Comparison of ENCODE assay signal across 3 cellular contexts in the genomic region with DNA sequence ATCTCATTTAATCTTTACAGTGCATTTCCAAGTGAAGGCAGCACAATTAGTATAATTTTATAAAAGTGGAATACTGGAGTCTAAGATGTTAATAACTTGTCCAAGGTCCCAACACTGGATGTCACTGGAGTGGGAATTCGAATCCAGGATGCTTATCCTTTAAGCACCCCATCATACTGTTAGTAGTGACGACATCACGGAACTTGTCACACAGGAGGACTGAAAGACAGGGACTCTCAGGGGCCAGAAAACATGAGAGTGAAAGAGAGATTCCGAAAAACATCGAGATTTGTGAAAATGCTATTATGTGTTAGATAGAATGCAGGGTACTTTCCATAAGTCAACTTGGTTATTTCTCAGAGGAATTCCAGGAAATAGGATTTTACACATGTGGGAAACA.
TF ChIP-seq lines count a peak whose summit lies in the region.

No MANE protein-coding gene starts in this region.

TF ChIP-seq in HepG2, 621 proteins besides CTCF, POLR2A, EP300 and RAD21:
- TF ChIP-seq ATF7 (IDR thresholded peaks at IDR 0.05) (peak; percentile 51), ATF7 (CRISPR knock-in tag; IDR thresholded peaks at IDR 0.05) (no peak), CREB1 (IDR thresholded peaks at IDR 0.05) (peak; percentile 82), CREB1 (CRISPR knock-in tag; IDR thresholded peaks at IDR 0.05) (no peak)
- TF ChIP-seq, protein P1, sequence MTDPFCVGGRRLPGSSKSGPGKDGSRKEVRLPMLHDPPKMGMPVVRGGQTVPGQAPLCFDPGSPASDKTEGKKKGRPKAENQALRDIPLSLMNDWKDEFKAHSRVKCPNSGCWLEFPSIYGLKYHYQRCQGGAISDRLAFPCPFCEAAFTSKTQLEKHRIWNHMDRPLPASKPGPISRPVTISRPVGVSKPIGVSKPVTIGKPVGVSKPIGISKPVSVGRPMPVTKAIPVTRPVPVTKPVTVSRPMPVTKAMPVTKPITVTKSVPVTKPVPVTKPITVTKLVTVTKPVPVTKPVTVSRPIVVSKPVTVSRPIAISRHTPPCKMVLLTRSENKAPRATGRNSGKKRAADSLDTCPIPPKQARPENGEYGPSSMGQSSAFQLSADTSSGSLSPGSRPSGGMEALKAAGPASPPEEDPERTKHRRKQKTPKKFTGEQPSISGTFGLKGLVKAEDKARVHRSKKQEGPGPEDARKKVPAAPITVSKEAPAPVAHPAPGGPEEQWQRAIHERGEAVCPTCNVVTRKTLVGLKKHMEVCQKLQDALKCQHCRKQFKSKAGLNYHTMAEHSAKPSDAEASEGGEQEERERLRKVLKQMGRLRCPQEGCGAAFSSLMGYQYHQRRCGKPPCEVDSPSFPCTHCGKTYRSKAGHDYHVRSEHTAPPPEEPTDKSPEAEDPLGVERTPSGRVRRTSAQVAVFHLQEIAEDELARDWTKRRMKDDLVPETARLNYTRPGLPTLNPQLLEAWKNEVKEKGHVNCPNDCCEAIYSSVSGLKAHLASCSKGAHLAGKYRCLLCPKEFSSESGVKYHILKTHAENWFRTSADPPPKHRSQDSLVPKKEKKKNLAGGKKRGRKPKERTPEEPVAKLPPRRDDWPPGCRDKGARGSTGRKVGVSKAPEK (CRISPR knock-in tag; IDR thresholded peaks at IDR 0.05; ENCODE audit: borderline replicate concordance): no peak

TF ChIP-seq in WTC11, 78 proteins besides CTCF, POLR2A, EP300 and RAD21:
- no peak for TF ChIP-seq ZNF138 (CRISPR knock-in tag; conservative IDR thresholded peaks at IDR 0.05)
- no peak for TF ChIP-seq JUN (CRISPR knock-in tag; IDR thresholded peaks at IDR 0.05)
- TF ChIP-seq, protein P2, sequence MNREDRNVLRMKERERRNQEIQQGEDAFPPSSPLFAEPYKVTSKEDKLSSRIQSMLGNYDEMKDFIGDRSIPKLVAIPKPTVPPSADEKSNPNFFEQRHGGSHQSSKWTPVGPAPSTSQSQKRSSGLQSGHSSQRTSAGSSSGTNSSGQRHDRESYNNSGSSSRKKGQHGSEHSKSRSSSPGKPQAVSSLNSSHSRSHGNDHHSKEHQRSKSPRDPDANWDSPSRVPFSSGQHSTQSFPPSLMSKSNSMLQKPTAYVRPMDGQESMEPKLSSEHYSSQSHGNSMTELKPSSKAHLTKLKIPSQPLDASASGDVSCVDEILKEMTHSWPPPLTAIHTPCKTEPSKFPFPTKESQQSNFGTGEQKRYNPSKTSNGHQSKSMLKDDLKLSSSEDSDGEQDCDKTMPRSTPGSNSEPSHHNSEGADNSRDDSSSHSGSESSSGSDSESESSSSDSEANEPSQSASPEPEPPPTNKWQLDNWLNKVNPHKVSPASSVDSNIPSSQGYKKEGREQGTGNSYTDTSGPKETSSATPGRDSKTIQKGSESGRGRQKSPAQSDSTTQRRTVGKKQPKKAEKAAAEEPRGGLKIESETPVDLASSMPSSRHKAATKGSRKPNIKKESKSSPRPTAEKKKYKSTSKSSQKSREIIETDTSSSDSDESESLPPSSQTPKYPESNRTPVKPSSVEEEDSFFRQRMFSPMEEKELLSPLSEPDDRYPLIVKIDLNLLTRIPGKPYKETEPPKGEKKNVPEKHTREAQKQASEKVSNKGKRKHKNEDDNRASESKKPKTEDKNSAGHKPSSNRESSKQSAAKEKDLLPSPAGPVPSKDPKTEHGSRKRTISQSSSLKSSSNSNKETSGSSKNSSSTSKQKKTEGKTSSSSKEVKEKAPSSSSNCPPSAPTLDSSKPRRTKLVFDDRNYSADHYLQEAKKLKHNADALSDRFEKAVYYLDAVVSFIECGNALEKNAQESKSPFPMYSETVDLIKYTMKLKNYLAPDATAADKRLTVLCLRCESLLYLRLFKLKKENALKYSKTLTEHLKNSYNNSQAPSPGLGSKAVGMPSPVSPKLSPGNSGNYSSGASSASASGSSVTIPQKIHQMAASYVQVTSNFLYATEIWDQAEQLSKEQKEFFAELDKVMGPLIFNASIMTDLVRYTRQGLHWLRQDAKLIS (CRISPR knock-in tag; IDR thresholded peaks at IDR 0.05; ENCODE audit: borderline replicate concordance): no peak
- TF ChIP-seq ZNF232 (CRISPR knock-in tag; IDR thresholded peaks at IDR 0.05): no peak
- TF ChIP-seq, protein P3, sequence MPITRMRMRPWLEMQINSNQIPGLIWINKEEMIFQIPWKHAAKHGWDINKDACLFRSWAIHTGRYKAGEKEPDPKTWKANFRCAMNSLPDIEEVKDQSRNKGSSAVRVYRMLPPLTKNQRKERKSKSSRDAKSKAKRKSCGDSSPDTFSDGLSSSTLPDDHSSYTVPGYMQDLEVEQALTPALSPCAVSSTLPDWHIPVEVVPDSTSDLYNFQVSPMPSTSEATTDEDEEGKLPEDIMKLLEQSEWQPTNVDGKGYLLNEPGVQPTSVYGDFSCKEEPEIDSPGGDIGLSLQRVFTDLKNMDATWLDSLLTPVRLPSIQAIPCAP (CRISPR knock-in tag; IDR thresholded peaks at IDR 0.05): no peak
- TF ChIP-seq NFYB (CRISPR knock-in tag; conservative IDR thresholded peaks at IDR 0.05; ENCODE audit: low read depth): no peak

TF ChIP-seq in GM12878, 131 proteins besides CTCF, POLR2A, EP300 and RAD21:
- TF ChIP-seq KAT2A (conservative IDR thresholded peaks at IDR 0.05; ENCODE audit: control insufficient read depth, low read depth, low read length): no peak
- TF ChIP-seq, protein P4, sequence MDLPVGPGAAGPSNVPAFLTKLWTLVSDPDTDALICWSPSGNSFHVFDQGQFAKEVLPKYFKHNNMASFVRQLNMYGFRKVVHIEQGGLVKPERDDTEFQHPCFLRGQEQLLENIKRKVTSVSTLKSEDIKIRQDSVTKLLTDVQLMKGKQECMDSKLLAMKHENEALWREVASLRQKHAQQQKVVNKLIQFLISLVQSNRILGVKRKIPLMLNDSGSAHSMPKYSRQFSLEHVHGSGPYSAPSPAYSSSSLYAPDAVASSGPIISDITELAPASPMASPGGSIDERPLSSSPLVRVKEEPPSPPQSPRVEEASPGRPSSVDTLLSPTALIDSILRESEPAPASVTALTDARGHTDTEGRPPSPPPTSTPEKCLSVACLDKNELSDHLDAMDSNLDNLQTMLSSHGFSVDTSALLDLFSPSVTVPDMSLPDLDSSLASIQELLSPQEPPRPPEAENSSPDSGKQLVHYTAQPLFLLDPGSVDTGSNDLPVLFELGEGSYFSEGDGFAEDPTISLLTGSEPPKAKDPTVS (IDR thresholded peaks at IDR 0.05; ENCODE audit: low read depth, low read length): no peak
- no peak for TF ChIP-seq FOS (IDR thresholded peaks at IDR 0.05; ENCODE audit: borderline replicate concordance, extremely low read depth, insufficient read length)
- no peak for TF ChIP-seq MEF2A (IDR thresholded peaks at IDR 0.05; ENCODE audit: insufficient read depth, low read depth, low read length)
- TF ChIP-seq EGR1 (IDR thresholded peaks at IDR 0.05; ENCODE audit: borderline replicate concordance in 1 of 2, low read depth in 2 of 2, low read length in 2 of 2): no peak
- no peak for TF ChIP-seq PAX8 (IDR thresholded peaks at IDR 0.05)
- TF ChIP-seq POLR2AphosphoS5 (IDR thresholded peaks at IDR 0.05; ENCODE audit: low read length): no peak
- no peak for TF ChIP-seq CHD2 (IDR thresholded peaks at IDR 0.05; ENCODE audit: borderline replicate concordance, low read depth, low read length)
- no peak for TF ChIP-seq ASH2L (IDR thresholded peaks at IDR 0.05; ENCODE audit: borderline replicate concordance, low read depth)
- no peak for TF ChIP-seq FOXK2 (IDR thresholded peaks at IDR 0.05)
- no peak for TF ChIP-seq ETV6 (conservative IDR thresholded peaks at IDR 0.05 in 1 of 2, IDR thresholded peaks at IDR 0.05 in 1 of 2; ENCODE audit: borderline replicate concordance in 1 of 2, low read depth in 1 of 2)
- TF ChIP-seq, protein P5, sequence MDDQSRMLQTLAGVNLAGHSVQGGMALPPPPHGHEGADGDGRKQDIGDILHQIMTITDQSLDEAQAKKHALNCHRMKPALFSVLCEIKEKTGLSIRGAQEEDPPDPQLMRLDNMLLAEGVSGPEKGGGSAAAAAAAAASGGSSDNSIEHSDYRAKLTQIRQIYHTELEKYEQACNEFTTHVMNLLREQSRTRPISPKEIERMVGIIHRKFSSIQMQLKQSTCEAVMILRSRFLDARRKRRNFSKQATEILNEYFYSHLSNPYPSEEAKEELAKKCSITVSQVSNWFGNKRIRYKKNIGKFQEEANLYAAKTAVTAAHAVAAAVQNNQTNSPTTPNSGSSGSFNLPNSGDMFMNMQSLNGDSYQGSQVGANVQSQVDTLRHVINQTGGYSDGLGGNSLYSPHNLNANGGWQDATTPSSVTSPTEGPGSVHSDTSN (IDR thresholded peaks at IDR 0.05; ENCODE audit: insufficient replicate concordance, low read depth, low read length): no peak
- no peak for TF ChIP-seq MYB (IDR thresholded peaks at IDR 0.05; ENCODE audit: borderline replicate concordance, low read depth, low read length)
- TF ChIP-seq, protein P6, sequence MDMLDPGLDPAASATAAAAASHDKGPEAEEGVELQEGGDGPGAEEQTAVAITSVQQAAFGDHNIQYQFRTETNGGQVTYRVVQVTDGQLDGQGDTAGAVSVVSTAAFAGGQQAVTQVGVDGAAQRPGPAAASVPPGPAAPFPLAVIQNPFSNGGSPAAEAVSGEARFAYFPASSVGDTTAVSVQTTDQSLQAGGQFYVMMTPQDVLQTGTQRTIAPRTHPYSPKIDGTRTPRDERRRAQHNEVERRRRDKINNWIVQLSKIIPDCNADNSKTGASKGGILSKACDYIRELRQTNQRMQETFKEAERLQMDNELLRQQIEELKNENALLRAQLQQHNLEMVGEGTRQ (IDR thresholded peaks at IDR 0.05; ENCODE audit: borderline replicate concordance, low read depth, low read length): no peak
- TF ChIP-seq MXI1 (IDR thresholded peaks at IDR 0.05; ENCODE audit: low read depth, low read length): no peak
